In genomic region chr12:124556896-124557501, GRCh38 we compare ENCODE assay signal across 14 cellular contexts. TPM values are rescaled to one million over a fixed set of nuclear protein-coding genes. Genes with fewer than 3 reads are reported as not detected.
DNase-seq lines count a peak whose midpoint lies in the region; ATAC-seq and TF ChIP-seq lines count a peak whose summit lies in the region.
"Had no signal": no experiment of that assay in that cellular context is flagged by ENCODE, and none has a peak within 500 bp of the region (broad histone marks: within the 10 kb centered on the region; RNA-seq: fewer than 3 reads in every experiment).

No MANE protein-coding gene starts in this region.

- DNase-seq in left ventricle myocardium superior (no peak), progenitor cell of endocrine pancreas (ENCODE audit: low spot score, unreplicated experiment) (no peak), EL (no peak), GM19238 (ENCODE audit: insufficient read length, low spot score) (no peak), middle frontal gyrus (ENCODE audit: extremely low spot score, low spot score) (no peak)
- no peak for DNase-seq in CD8-positive, alpha-beta memory T cell
- DNase-seq: activated CD4-positive, CD25-positive, alpha-beta regulatory T cell treated with anti-CD3 and anti-CD28 coated beads, Interleukin-2, amount 50 U/mL, for 72 hours; NCI-H1105; NK-92 treated with Interleukin-12 subunit alpha and Interleukin-12 subunit beta, amount 100 ng/mL, for 24 hours had no signal

- intact Hi-C loops in left ventricle myocardium superior (cut with micrococcal nuclease), result no loop called here

- H3K4me1 ChIP-seq in BLaER1, result peaks cover 90% of the 10 kb centered on the region
- peaks cover 13% of the 10 kb centered on the region for H3K4me1 ChIP-seq in CD8-positive, alpha-beta memory T cell (ENCODE audit: insufficient read depth, low read length)

- POLR2A ChIA-PET in CD8-positive, alpha-beta memory T cell (lab: Charles Lee), result no interaction called here

- H3K27me3 ChIP-seq in BLaER1, result no peaks in the 10 kb centered on the region
- H3K27me3 ChIP-seq in CD8-positive, alpha-beta memory T cell (ENCODE audit: insufficient read depth, low read length, poor library complexity, severe bottlenecking), result no peaks in the 10 kb centered on the region

- peaks cover 13% of the 10 kb centered on the region; the same call in 1 of the 2 replicates for H3K36me3 ChIP-seq in BLaER1
- H3K36me3 ChIP-seq in CD8-positive, alpha-beta memory T cell (ENCODE audit: insufficient read depth, low read length), result no peaks in the 10 kb centered on the region

- H3K27me3 Mint-ChIP-seq in progenitor cell of endocrine pancreas, result no peaks in the 10 kb centered on the region
- no peaks in the 10 kb centered on the region for H3K27me3 Mint-ChIP-seq in CD8-positive, alpha-beta memory T cell
- H3K27me3 Mint-ChIP-seq: activated T-helper 17 cell treated with anti-CD3 and anti-CD28 coated beads, Interleukin-2, amount 50 U/mL, for 72 hours had no signal

- H3K4me2 ChIP-seq in BLaER1, result peak overlapping the region; percentile 94

- peaks cover 26% of the 10 kb centered on the region for H3K4me1 Mint-ChIP-seq in progenitor cell of endocrine pancreas (ENCODE audit: low read depth)
- peaks cover 42 to 82% (median 59%) of the 10 kb centered on the region in 3 donors for H3K4me1 Mint-ChIP-seq in CD8-positive, alpha-beta memory T cell

- no peak overlapping the region for H3K4me3 ChIP-seq in BLaER1
- H3K4me3 ChIP-seq in CD8-positive, alpha-beta memory T cell (ENCODE audit: low read length), result no peak overlapping the region
- H3K4me3 ChIP-seq: skin epidermis had no signal

- H4K20me1 ChIP-seq in BLaER1, result peaks cover 100% of the 10 kb centered on the region

- H3K36me3 Mint-ChIP-seq in progenitor cell of endocrine pancreas (ENCODE audit: insufficient read depth), result no peaks in the 10 kb centered on the region
- peaks cover 0 to 5% (median 2%) of the 10 kb centered on the region in 3 donors for H3K36me3 Mint-ChIP-seq in CD8-positive, alpha-beta memory T cell

- TF ChIP-seq CTCF in VCaP (conservative IDR thresholded peaks at IDR 0.05), result no peak
- no peak for TF ChIP-seq CTCF in progenitor cell of endocrine pancreas (IDR thresholded peaks at IDR 0.05; ENCODE audit: unreplicated experiment)

- no peak overlapping the region for H3K4me3 Mint-ChIP-seq in progenitor cell of endocrine pancreas (ENCODE audit: low read depth)
- H3K4me3 Mint-ChIP-seq in CD8-positive, alpha-beta memory T cell, result peak overlapping the region in 1 of 7 donors; percentile 34
- H3K4me3 Mint-ChIP-seq: activated T-helper 17 cell treated with anti-CD3 and anti-CD28 coated beads, Interleukin-2, amount 50 U/mL, for 72 hours had no signal

- H3K27ac ChIP-seq in BLaER1 (peak overlapping the region; percentile 56), VCaP (peak overlapping the region; percentile 42; the same call in 1 of the 2 replicates)
- H3K27ac ChIP-seq in CD8-positive, alpha-beta memory T cell (ENCODE audit: low read depth, low read length), result no peak overlapping the region
- H3K27ac ChIP-seq: epithelial cell of prostate had no signal

- CTCF ChIA-PET in CD8-positive, alpha-beta memory T cell (lab: Charles Lee), result no interaction called here

- ATAC-seq in left ventricle myocardium superior, result peak; percentile 24
- ATAC-seq: activated T-helper 17 cell treated with anti-CD3 and anti-CD28 coated beads, Interleukin-2, amount 50 U/mL, for 72 hours had no signal

- H3K9me3 Mint-ChIP-seq in progenitor cell of endocrine pancreas (ENCODE audit: low read depth), result no peaks in the 10 kb centered on the region
- no peaks in the 10 kb centered on the region for H3K9me3 Mint-ChIP-seq in CD8-positive, alpha-beta memory T cell
- H3K9me3 Mint-ChIP-seq: activated T-helper 17 cell treated with anti-CD3 and anti-CD28 coated beads, Interleukin-2, amount 50 U/mL, for 72 hours had no signal

- H3K27ac Mint-ChIP-seq in progenitor cell of endocrine pancreas, result peak overlapping the region; percentile 76
- no peak overlapping the region for H3K27ac Mint-ChIP-seq in CD8-positive, alpha-beta memory T cell
- H3K27ac Mint-ChIP-seq: activated T-helper 17 cell treated with anti-CD3 and anti-CD28 coated beads, Interleukin-2, amount 50 U/mL, for 72 hours had no signal

- H3K9ac ChIP-seq in BLaER1, result 0 out of 2 replicates have a peak overlapping the region, but pooled peaks have one; percentile 29

- H3K9me3 ChIP-seq in BLaER1, result no peaks in the 10 kb centered on the region
- no peaks in the 10 kb centered on the region for H3K9me3 ChIP-seq in CD8-positive, alpha-beta memory T cell (ENCODE audit: low read length)

RNA-seq across cellular contexts. Expression of gene NCOR2, which starts 10.4 kb away (rescaled TPM):
- total RNA-seq in left ventricle myocardium superior, result 142 TPM
- total RNA-seq in progenitor cell of endocrine pancreas, result 218 and 251 TPM in 2 replicates
- total RNA-seq in CD8-positive, alpha-beta memory T cell, result 10 to 100 TPM; 96.6 to 97.4 TPM
- polyA plus RNA-seq in CD8-positive, alpha-beta memory T cell, result 16.7 TPM
